In the genomic region with DNA sequence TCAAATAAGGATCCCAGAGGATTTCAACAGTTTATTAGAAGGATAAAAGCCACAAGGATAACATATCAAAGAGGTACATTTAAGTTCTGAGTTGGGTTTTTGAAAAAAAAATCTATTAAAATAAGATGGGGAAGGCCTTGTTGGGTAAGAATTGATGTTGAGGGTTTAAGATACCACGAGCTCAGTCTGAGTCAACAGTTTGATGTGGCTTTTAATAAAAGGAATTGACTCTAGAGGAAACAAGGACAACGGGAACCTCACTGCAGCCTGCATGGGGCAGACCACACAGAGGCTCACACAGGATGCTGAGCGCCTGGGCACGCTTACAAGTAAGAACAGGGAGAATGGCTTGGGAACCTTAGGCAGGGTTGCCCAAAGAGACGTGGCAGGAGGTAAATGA, we compare ENCODE assay signal across 15 cellular contexts.
DNase-seq lines count a peak whose midpoint lies in the region; ATAC-seq and TF ChIP-seq lines count a peak whose summit lies in the region.
"Had no signal": no experiment of that assay in that cellular context is flagged by ENCODE, and none has a peak within 500 bp of the region (broad histone marks: within the 10 kb centered on the region; RNA-seq: fewer than 3 reads in every experiment).

No MANE protein-coding gene starts in this region.

- peaks cover 8 to 17% (median 9%) of the 10 kb centered on the region in 3 donors for H3K9me3 Mint-ChIP-seq in T-cell

- no peak overlapping the region for H3K4me3 ChIP-seq in BLaER1 treated with 17β-estradiol and CSF1 and Interleukin-3, amounts not matched to agents 10 nM and 100 nM
- H3K4me3 ChIP-seq in DND-41 (ENCODE audit: low read depth in 1 of 2, low read length in 2 of 2) (no peak overlapping the region), astrocyte of the spinal cord (ENCODE audit: low read depth, low read length) (no peak overlapping the region)
- H3K4me3 ChIP-seq: thoracic aorta had no signal

- H3K27ac ChIP-seq in BLaER1 treated with 17β-estradiol and CSF1 and Interleukin-3, amounts not matched to agents 10 nM and 100 nM = peak overlapping the region in 9 of 11 experiments; percentile 21 to 72 (median 59); a peak in 12 of 22 replicates
- H3K27ac ChIP-seq in DND-41 (ENCODE audit: low read length) = no peak overlapping the region
- H3K27ac ChIP-seq: thoracic aorta had no signal

- peaks cover 10% of the 10 kb centered on the region in 3 donors for H3K4me1 Mint-ChIP-seq in T-cell
- H3K4me1 Mint-ChIP-seq: activated B cell treated with CpG ODN at 0.5 μM for 24 hours, naive B cell had no signal

- H3K79me2 ChIP-seq in DND-41 (ENCODE audit: insufficient read depth, low read length) = no peaks in the 10 kb centered on the region

- H3K27ac Mint-ChIP-seq in T-cell = peak overlapping the region in 1 of 2 donors; percentile 36
- H3K27ac Mint-ChIP-seq: activated B cell treated with CpG ODN at 0.5 μM for 24 hours, naive B cell had no signal

- DNase-seq in DND-41 = peak; percentile 73
- no peak for DNase-seq in T-cell
- peak; percentile 81 for DNase-seq in astrocyte of the spinal cord (ENCODE audit: low read depth, low spot score)
- no peak for DNase-seq in sciatic nerve (ENCODE audit: low spot score)
- no peak for DNase-seq in islet precursor cell
- no peak for DNase-seq in stimulated activated naive CD4-positive, alpha-beta T cell treated with Interleukin-2 at 50 U/mL for 16 hours (lab: John Stamatoyannopoulos, UW)
- DNase-seq: activated B cell treated with CpG ODN at 0.5 μM for 24 hours; effector memory CD4-positive, alpha-beta T cell; naive B cell; NCI-H1092; NCI-H345; stimulated activated CD4-positive, alpha-beta T cell treated with anti-CD3 and anti-CD28 coated beads, Interleukin-12 subunit alpha, Interleukin-12 subunit beta, amount 100 ng/mL, for 4 hours had no signal

- H3K4me2 ChIP-seq in BLaER1 treated with 17β-estradiol and CSF1 and Interleukin-3, amounts not matched to agents 10 nM and 100 nM = peak overlapping the region in 9 of 11 experiments; percentile 10 to 55 (median 32); a peak in 16 of 22 replicates
- H3K4me2 ChIP-seq in DND-41 (ENCODE audit: insufficient read depth, low read length) = no peak overlapping the region

- in situ Hi-C loops in astrocyte of the spinal cord (cut with HindIII; ENCODE audit: low sequenced_read_pairs) = no loop called here

- intact Hi-C loops in sciatic nerve (cut with DNase I) = no loop called here

- H2AFZ ChIP-seq in DND-41 (ENCODE audit: low read depth, low read length) = no peak overlapping the region

- H3K27me3 ChIP-seq in BLaER1 treated with 17β-estradiol and CSF1 and Interleukin-3, amounts not matched to agents 10 nM and 100 nM = no peaks in the 10 kb centered on the region
- no peaks in the 10 kb centered on the region for H3K27me3 ChIP-seq in DND-41 (ENCODE audit: insufficient read depth, low read length, poor library complexity)

- ATAC-seq in DND-41 (ENCODE audit: insufficient read depth, low read depth) (peak; percentile 98), T-cell (replicated peaks in 1 of 4) (peak; percentile 26 to 37 (median 35)), HG03460 (IDR thresholded peaks at IDR 0.05; ENCODE audit: unreplicated experiment) (no peak), sciatic nerve (no peak)

- no peak overlapping the region for H3K4me3 Mint-ChIP-seq in T-cell
- H3K4me3 Mint-ChIP-seq: activated B cell treated with CpG ODN at 0.5 μM for 24 hours, naive B cell had no signal

- H3K9ac ChIP-seq in BLaER1 treated with 17β-estradiol and CSF1 and Interleukin-3, amounts not matched to agents 10 nM and 100 nM = no peak overlapping the region
- no peak overlapping the region for H3K9ac ChIP-seq in DND-41 (ENCODE audit: low read depth, low read length)

- H3K9me3 ChIP-seq in BLaER1 treated with 17β-estradiol and CSF1 and Interleukin-3, amounts not matched to agents 10 nM and 100 nM (replicated peaks in 1 of 11) = peaks cover 18 to 30% (median 22%) of the 10 kb centered on the region in 11 experiments
- H3K9me3 ChIP-seq in DND-41 (ENCODE audit: insufficient read depth, low read length, severe bottlenecking) = peaks cover 13% of the 10 kb centered on the region

- POLR2A ChIA-PET in T-cell (lab: Charles Lee) = no interaction called here

- CTCF ChIA-PET in T-cell (lab: Charles Lee) = no interaction called here

- H3K36me3 ChIP-seq in BLaER1 treated with 17β-estradiol and CSF1 and Interleukin-3, amounts not matched to agents 10 nM and 100 nM = peaks cover 23 to 74% (median 41%) of the 10 kb centered on the region in 11 experiments
- peaks cover 17% of the 10 kb centered on the region for H3K36me3 ChIP-seq in DND-41 (ENCODE audit: insufficient read depth, low read length)
- H3K36me3 ChIP-seq: thoracic aorta had no signal

- H4K20me1 ChIP-seq in BLaER1 treated with 17β-estradiol and CSF1 and Interleukin-3, amounts not matched to agents 10 nM and 100 nM = no peaks in the 10 kb centered on the region
- H4K20me1 ChIP-seq in DND-41 (ENCODE audit: insufficient read depth, low read length) = peaks cover 3% of the 10 kb centered on the region; the same call in 1 of the 2 replicates

- H3K36me3 Mint-ChIP-seq in T-cell = peaks cover 22% of the 10 kb centered on the region

- no peaks in the 10 kb centered on the region for H3K27me3 Mint-ChIP-seq in T-cell
- H3K27me3 Mint-ChIP-seq: activated B cell treated with CpG ODN at 0.5 μM for 24 hours, naive B cell had no signal

- no peak for TF ChIP-seq CTCF in DND-41 (IDR thresholded peaks at IDR 0.05; ENCODE audit: borderline replicate concordance, extremely low read depth, low read length, poor library complexity, severe bottlenecking)
- TF ChIP-seq CTCF in astrocyte of the spinal cord (IDR thresholded peaks at IDR 0.05; ENCODE audit: low read depth, low read length) = no peak

- H3K4me1 ChIP-seq in BLaER1 treated with 17β-estradiol and CSF1 and Interleukin-3, amounts not matched to agents 10 nM and 100 nM = peaks cover 0 to 17% (median 15%) of the 10 kb centered on the region in 10 experiments; a peak in 17 of 20 replicates
- peaks cover 17% of the 10 kb centered on the region for H3K4me1 ChIP-seq in DND-41 (ENCODE audit: insufficient read depth, low read length)

Comparison
In these comparisons a context has a peak if more than half of its experiments do, and no peak if none do; other contexts are left out.
1. ATAC-seq: peak in DND-41 (single experiment) and T-cell (4 of 4); none in HG03460 (single experiment) and sciatic nerve (single experiment).
2. DNase-seq: peak in DND-41 (single experiment) and astrocyte of the spinal cord (single experiment); none in T-cell (0 of 34), sciatic nerve (single experiment), islet precursor cell (single experiment) and stimulated activated naive CD4-positive, alpha-beta T cell treated with Interleukin-2 at 50 U/mL for 16 hours (single experiment).